Comparison of ENCODE assay signal across 15 cellular contexts in the genomic region with DNA sequence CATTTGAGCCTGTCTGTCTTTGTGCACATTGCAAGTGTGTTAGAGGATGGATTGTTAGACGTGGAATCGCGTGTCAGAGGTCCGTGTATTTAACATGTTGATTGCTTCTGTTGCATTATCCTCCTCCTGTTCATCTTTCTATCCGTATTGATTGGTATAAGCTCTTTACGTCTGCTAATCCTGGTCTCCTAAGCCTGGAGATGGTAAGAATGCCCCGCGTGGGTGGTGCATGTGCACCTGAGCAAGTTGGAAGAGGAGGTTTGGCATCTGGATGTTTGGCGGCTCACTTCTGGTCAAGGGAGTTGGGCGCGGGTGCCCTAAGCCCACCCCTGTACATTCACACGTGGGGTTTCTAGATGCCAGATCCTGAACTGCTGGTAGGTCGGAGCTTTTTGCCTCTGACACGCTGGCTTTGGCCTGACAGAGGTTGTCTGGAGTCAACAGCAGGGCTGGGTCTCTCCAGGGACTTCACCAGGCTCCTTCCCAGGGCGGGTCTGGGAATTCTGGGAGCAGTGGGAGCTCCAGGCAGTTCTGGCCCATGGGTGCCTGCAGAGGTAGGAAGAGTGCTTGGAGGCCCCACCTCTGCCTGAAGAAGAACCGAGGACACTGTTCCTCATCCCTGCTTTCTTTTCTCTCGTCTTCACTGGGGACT.
DNase-seq lines count a peak whose midpoint lies in the region; ATAC-seq and TF ChIP-seq lines count a peak whose summit lies in the region.
"Had no signal": no experiment of that assay in that cellular context is flagged by ENCODE, and none has a peak within 500 bp of the region (broad histone marks: within the 10 kb centered on the region; RNA-seq: fewer than 3 reads in every experiment).

No MANE protein-coding gene starts in this region.

- peak overlapping the region; percentile 10 for H3K9ac ChIP-seq in Karpas-422 (ENCODE audit: low read length)

- CTCF ChIA-PET in Calu3 (lab: Charles Lee), result no interaction called here

- H3K9me3 ChIP-seq in Karpas-422 (ENCODE audit: low read length), result no peaks in the 10 kb centered on the region
- H3K9me3 ChIP-seq: lower lobe of right lung, Peyer's patch had no signal

- ATAC-seq in central memory CD8-positive, alpha-beta T cell (replicated peaks; ENCODE audit: extremely low read depth, poor library complexity, severe bottlenecking), result no peak

- no peaks in the 10 kb centered on the region for H3K79me2 ChIP-seq in Karpas-422 (ENCODE audit: low read length)

- no peak for DNase-seq in Calu3
- no peak for DNase-seq in Karpas-422
- DNase-seq in central memory CD8-positive, alpha-beta T cell (ENCODE audit: low spot score in 2 of 2), result no peak
- DNase-seq in progenitor cell of endocrine pancreas (ENCODE audit: low spot score, unreplicated experiment), result no peak
- no peak for DNase-seq in pons (ENCODE audit: low spot score)
- DNase-seq in activated CD4-positive, CD25-positive, alpha-beta regulatory T cell treated with anti-CD3 and anti-CD28 coated beads, Interleukin-2, amount 50 U/mL, for 72 hours, result no peak
- DNase-seq in activated CD4-positive, alpha-beta T cell treated with anti-CD3 and anti-CD28 coated beads, Interleukin-2, amount 50 U/mL, for 4 hours, result no peak
- DNase-seq in SIG-M5 (lab: John Stamatoyannopoulos, UW), result no peak
- DNase-seq: activated T-cell treated with anti-CD3 and anti-CD28 coated beads for 4 hours; caudate nucleus; DMS79; lower lobe of right lung; naive thymus-derived CD4-positive, alpha-beta T cell; NCI-H1694; Peyer's patch had no signal

- H3K27ac ChIP-seq in Karpas-422 (ENCODE audit: low read length), result peak overlapping the region; percentile 49
- H3K27ac ChIP-seq: lower lobe of right lung, Peyer's patch had no signal

- no peaks in the 10 kb centered on the region for H4K20me1 ChIP-seq in Karpas-422 (ENCODE audit: insufficient read depth, low read depth, low read length)

- H3K27me3 Mint-ChIP-seq in Calu3 (ENCODE audit: unreplicated experiment) (no peaks in the 10 kb centered on the region), progenitor cell of endocrine pancreas (no peaks in the 10 kb centered on the region)
- H3K27me3 Mint-ChIP-seq in central memory CD8-positive, alpha-beta T cell, result no peaks in the 10 kb centered on the region

- BruUV-seq in Calu3 (replicated peaks; lab: Mats Ljungman, UMichigan), result no TSS peak

- peak overlapping the region; percentile 55 for H3K4me3 Mint-ChIP-seq in Calu3 (ENCODE audit: low read depth, unreplicated experiment)
- H3K4me3 Mint-ChIP-seq in central memory CD8-positive, alpha-beta T cell, result no peak overlapping the region
- no peak overlapping the region for H3K4me3 Mint-ChIP-seq in progenitor cell of endocrine pancreas (ENCODE audit: low read depth)

- H3K4me1 ChIP-seq in Karpas-422 (ENCODE audit: low read length), result peaks cover 31% of the 10 kb centered on the region

- no peaks in the 10 kb centered on the region for H3K36me3 ChIP-seq in Karpas-422 (ENCODE audit: insufficient read depth, low read length)
- H3K36me3 ChIP-seq: lower lobe of right lung, Peyer's patch had no signal

- H2AFZ ChIP-seq in Karpas-422 (ENCODE audit: low read length), result no peak overlapping the region

- H3K27ac Mint-ChIP-seq in Calu3 (ENCODE audit: unreplicated experiment) (peak overlapping the region; percentile 99), progenitor cell of endocrine pancreas (peak overlapping the region; percentile 74)
- H3K27ac Mint-ChIP-seq in central memory CD8-positive, alpha-beta T cell (ENCODE audit: low read depth), result peak overlapping the region; percentile 44
- H3K27ac Mint-ChIP-seq: naive thymus-derived CD4-positive, alpha-beta T cell had no signal

- no peaks in the 10 kb centered on the region for H3K27me3 ChIP-seq in Karpas-422 (ENCODE audit: low read length)
- H3K27me3 ChIP-seq: Peyer's patch had no signal

- H3K36me3 Mint-ChIP-seq in Calu3 (ENCODE audit: insufficient read depth, unreplicated experiment), result peaks cover 31% of the 10 kb centered on the region
- H3K36me3 Mint-ChIP-seq in central memory CD8-positive, alpha-beta T cell (ENCODE audit: insufficient read depth), result peaks cover 10% of the 10 kb centered on the region
- H3K36me3 Mint-ChIP-seq in progenitor cell of endocrine pancreas (ENCODE audit: insufficient read depth), result peaks cover 2% of the 10 kb centered on the region

- no peaks in the 10 kb centered on the region for H3K9me2 ChIP-seq in Karpas-422 (replicated peaks; ENCODE audit: insufficient read depth, low read length)

- TF ChIP-seq CTCF in Calu3 (IDR thresholded peaks at IDR 0.05; ENCODE audit: unreplicated experiment) (no peak), progenitor cell of endocrine pancreas (IDR thresholded peaks at IDR 0.05; ENCODE audit: unreplicated experiment) (no peak)

- intact Hi-C loops in Calu3 (cut with micrococcal nuclease; ENCODE audit: unreplicated experiment), result loop anchor here (2.0 kb wide), 1 partner anchor 49 kb away; no protein-coding TSS in a partner anchor

- H3K4me3 ChIP-seq in Karpas-422 (ENCODE audit: low read length), result peak overlapping the region; percentile 22
- H3K4me3 ChIP-seq: lower lobe of right lung, Peyer's patch had no signal

- H3K4me1 Mint-ChIP-seq in Calu3 (ENCODE audit: low read depth, unreplicated experiment), result peaks cover 54% of the 10 kb centered on the region
- H3K4me1 Mint-ChIP-seq in central memory CD8-positive, alpha-beta T cell, result peaks cover 52% of the 10 kb centered on the region
- peaks cover 34% of the 10 kb centered on the region for H3K4me1 Mint-ChIP-seq in progenitor cell of endocrine pancreas (ENCODE audit: low read depth)

- H3K4me2 ChIP-seq in Karpas-422 (ENCODE audit: low read depth, low read length, poor library complexity, severe bottlenecking), result peak overlapping the region; percentile 69

- H3K9me3 Mint-ChIP-seq in Calu3 (ENCODE audit: low read depth, unreplicated experiment) (no peaks in the 10 kb centered on the region), progenitor cell of endocrine pancreas (ENCODE audit: low read depth) (no peaks in the 10 kb centered on the region)
- no peaks in the 10 kb centered on the region for H3K9me3 Mint-ChIP-seq in central memory CD8-positive, alpha-beta T cell
- H3K9me3 Mint-ChIP-seq: naive thymus-derived CD4-positive, alpha-beta T cell had no signal

Comparison
In these comparisons a context has a peak if more than half of its experiments do, and no peak if none do; other contexts are left out.
1. H3K27ac Mint-ChIP-seq: peak in every context shown above with its lines; median percentile 99 in Calu3; 74 in progenitor cell of endocrine pancreas; 44 in central memory CD8-positive, alpha-beta T cell.